Comparison of ENCODE assay signal across 18 cellular contexts in the genomic region with DNA sequence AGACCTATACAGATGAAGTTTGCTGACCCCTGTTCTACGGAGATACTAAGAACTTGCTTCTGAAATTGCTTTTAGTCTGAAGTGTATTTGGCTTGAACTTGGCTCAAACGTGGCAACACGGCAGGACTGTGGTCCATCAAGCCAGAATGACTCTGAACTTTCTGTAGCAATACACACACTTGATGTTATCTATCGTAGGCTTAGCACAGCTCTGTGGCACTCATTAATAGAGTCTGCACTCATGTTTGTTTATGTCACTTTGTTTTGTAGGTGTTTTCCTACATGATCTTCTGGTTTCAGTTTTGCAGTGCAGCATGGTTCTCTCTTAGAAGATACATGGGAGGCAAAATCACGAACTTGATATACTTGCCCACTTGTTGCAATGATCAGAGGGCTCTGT.
A peak's percentile ranks its signal among the peaks of the same experiment; 100 is the strongest.
DNase-seq lines count a peak whose midpoint lies in the region; ATAC-seq, FAIRE-seq and TF ChIP-seq lines count a peak whose summit lies in the region.
"Had no signal": no experiment of that assay in that cellular context is flagged by ENCODE, and none has a peak within 500 bp of the region (broad histone marks: within the 10 kb centered on the region; RNA-seq: fewer than 3 reads in every experiment).

No MANE protein-coding gene starts in this region.

- no peak overlapping the region for H2AFZ ChIP-seq in GM12878 (ENCODE audit: control insufficient read depth, low read depth, low read length)
- H2AFZ ChIP-seq: hepatocyte had no signal

- peak overlapping the region; percentile 25; the same call in 1 of the 2 replicates for H3K4me2 ChIP-seq in GM12878 (ENCODE audit: control insufficient read depth, insufficient read depth)
- H3K4me2 ChIP-seq: hepatocyte had no signal

- POLR2A ChIA-PET in GM12878 (lab: Charles Lee): no interaction called here

- H3K27me3 ChIP-seq in GM12878 (replicated peaks in 1 of 2; ENCODE audit: control insufficient read depth in 2 of 2, insufficient read depth in 2 of 2, low read length in 1 of 2): no peaks in the 10 kb centered on the region; a peak in 1 of 4 replicates
- no peaks in the 10 kb centered on the region for H3K27me3 ChIP-seq in left lung
- H3K27me3 ChIP-seq in vagina: no peaks in the 10 kb centered on the region
- H3K27me3 ChIP-seq: hepatocyte, stomach had no signal

- WGBS in GM12878 (ENCODE audit: insufficient coverage, insufficient replicate concordance, low lambda C conversion rate, missing lambda C conversion rate): 27% methylated on average over 5 of the region's 5 CpGs

- intact Hi-C loops in GM12878 (cut with micrococcal nuclease; ENCODE audit: unreplicated experiment) (no loop called here), left lung (cut with DNase I) (no loop called here), vagina (cut with DNase I) (no loop called here)

- no peak for FAIRE-seq in GM12878 (lab: Jason Lieb, UNC)

- H3K9ac ChIP-seq in GM12878 (ENCODE audit: control insufficient read depth, insufficient read depth, low read length): no peak overlapping the region

- SMC1A ChIA-PET in GM12878 (lab: Charles Lee; ENCODE audit: uncharacterized antibody, unreplicated experiment): no interaction called here

- no peaks in the 10 kb centered on the region; the same call in 2 of the 3 replicates for H3K9me3 ChIP-seq in GM12878 (replicated peaks; ENCODE audit: control insufficient read depth, insufficient read depth, low read length)
- peaks cover 0 to 12% of the 10 kb centered on the region in 2 donors for H3K9me3 ChIP-seq in left lung
- H3K9me3 ChIP-seq in vagina: no peaks in the 10 kb centered on the region
- H3K9me3 ChIP-seq: HAP-1 had no signal

- H3K27ac ChIP-seq in GM12878 (ENCODE audit: control insufficient read depth, insufficient read depth) (no peak overlapping the region), left lung (no peak overlapping the region), vagina (peak overlapping the region; percentile 2)
- H3K27ac ChIP-seq: hepatocyte, stomach had no signal

- TF ChIP-seq POLR2A in GM12878 (IDR thresholded peaks at IDR 0.05; ENCODE audit: low read depth, low read length) (no peak), vagina (IDR thresholded peaks at IDR 0.05) (no peak)

- no peaks in the 10 kb centered on the region for H3K36me3 ChIP-seq in GM12878 (ENCODE audit: control insufficient read depth in 2 of 2, insufficient read depth in 2 of 2, low read length in 1 of 2)
- H3K36me3 ChIP-seq in left lung: no peaks in the 10 kb centered on the region
- no peaks in the 10 kb centered on the region for H3K36me3 ChIP-seq in vagina
- H3K36me3 ChIP-seq: HAP-1, stomach had no signal

- TF ChIP-seq RAD21 in GM12878 (IDR thresholded peaks at IDR 0.05; ENCODE audit: insufficient read depth, low read depth, low read length): no peak

- TF ChIP-seq EP300 in GM12878 (IDR thresholded peaks at IDR 0.05; ENCODE audit: borderline replicate concordance in 1 of 2, control insufficient read depth in 1 of 2, low read depth in 2 of 2, low read length in 2 of 2): no peak

- RAD21 ChIA-PET in GM12878 (lab: Charles Lee; ENCODE audit: unreplicated experiment): no interaction called here

- DNase-seq in M059J (ENCODE audit: low read depth) (peak; percentile 51), GM12878 (ENCODE audit: low read depth, low spot score) (no peak), left lung (no peak), vagina (ENCODE audit: extremely low spot score in 2 of 2) (peak in 1 of 2 donors; percentile 44), SIG-M5 treated with dmso at 0.1 percent for 504 hours (lab: John Stamatoyannopoulos, UW; ENCODE audit: unreplicated experiment) (no peak), NCI-H510A treated with DMSO at 0.1 percent for 48 hours (lab: John Stamatoyannopoulos, UW) (no peak)
- DNase-seq: activated naive CD4-positive, alpha-beta T cell treated with anti-CD3 and anti-CD28 coated beads, Interleukin-2, amount 10 ng/mL, durations not matched to agents 7 days and 5 days; cerebellar nuclear complex; GDM1; NCI-H2081 treated with DMSO at 0.1 percent for 48 hours; stomach had no signal

- CTCF ChIA-PET in GM12878 (lab: Yijun Ruan, JAX): no interaction called here

- TF ChIP-seq CTCF in GM12878 (IDR thresholded peaks at IDR 0.05 in 2 of 3, conservative IDR thresholded peaks at IDR 0.05 in 1 of 3; ENCODE audit: control insufficient read depth in 2 of 3, extremely low read depth in 1 of 3, insufficient read depth in 1 of 3, low read depth in 3 of 3, low read length in 3 of 3) (no peak), left lung (IDR thresholded peaks at IDR 0.05) (no peak), vagina (IDR thresholded peaks at IDR 0.05) (no peak)

- in situ Hi-C loops in GM12878 (cut with MboI): no loop called here

- H3K4me1 ChIP-seq in GM12878 (ENCODE audit: control insufficient read depth, insufficient read depth, low read length): no peaks in the 10 kb centered on the region
- H3K4me1 ChIP-seq in left lung: peaks cover 4 to 5% of the 10 kb centered on the region in 2 donors
- peaks cover 20% of the 10 kb centered on the region for H3K4me1 ChIP-seq in vagina
- H3K4me1 ChIP-seq: HAP-1 had no signal

- ATAC-seq in GM12878 (peak; percentile 42; the same call in 2 of the 3 replicates), left lung (peak; percentile 34), GM21528 (IDR thresholded peaks at IDR 0.05; ENCODE audit: low FRiP score, unreplicated experiment) (no peak)
- ATAC-seq: natural killer cell treated with Interleukin-12 subunit alpha and Interleukin-12 subunit beta and Interleukin-15 and Interleukin-18, amount 100 ng/mL, for 72 hours; SK-N-SH treated with all-trans-retinoic acid at 6 μM for 48 hours; WTC11 had no signal

- no TSS peak for BruUV-seq in GM12878 (replicated peaks; lab: Mats Ljungman, UMichigan)

- no peaks in the 10 kb centered on the region for H3K79me2 ChIP-seq in GM12878 (ENCODE audit: control insufficient read depth, insufficient read depth, low read length)
- H3K79me2 ChIP-seq: hepatocyte had no signal

- no peaks in the 10 kb centered on the region for H4K20me1 ChIP-seq in GM12878 (ENCODE audit: control insufficient read depth, insufficient read depth)

- H3K4me3 ChIP-seq in GM12878: no peak overlapping the region
- H3K4me3 ChIP-seq in left lung: no peak overlapping the region
- no peak overlapping the region for H3K4me3 ChIP-seq in vagina
- H3K4me3 ChIP-seq: HAP-1, hepatocyte, skin epidermis, stomach had no signal

TF ChIP-seq in GM12878, 131 proteins besides CTCF, POLR2A, EP300 and RAD21 (continues in another document):
- TF ChIP-seq, protein P1, sequence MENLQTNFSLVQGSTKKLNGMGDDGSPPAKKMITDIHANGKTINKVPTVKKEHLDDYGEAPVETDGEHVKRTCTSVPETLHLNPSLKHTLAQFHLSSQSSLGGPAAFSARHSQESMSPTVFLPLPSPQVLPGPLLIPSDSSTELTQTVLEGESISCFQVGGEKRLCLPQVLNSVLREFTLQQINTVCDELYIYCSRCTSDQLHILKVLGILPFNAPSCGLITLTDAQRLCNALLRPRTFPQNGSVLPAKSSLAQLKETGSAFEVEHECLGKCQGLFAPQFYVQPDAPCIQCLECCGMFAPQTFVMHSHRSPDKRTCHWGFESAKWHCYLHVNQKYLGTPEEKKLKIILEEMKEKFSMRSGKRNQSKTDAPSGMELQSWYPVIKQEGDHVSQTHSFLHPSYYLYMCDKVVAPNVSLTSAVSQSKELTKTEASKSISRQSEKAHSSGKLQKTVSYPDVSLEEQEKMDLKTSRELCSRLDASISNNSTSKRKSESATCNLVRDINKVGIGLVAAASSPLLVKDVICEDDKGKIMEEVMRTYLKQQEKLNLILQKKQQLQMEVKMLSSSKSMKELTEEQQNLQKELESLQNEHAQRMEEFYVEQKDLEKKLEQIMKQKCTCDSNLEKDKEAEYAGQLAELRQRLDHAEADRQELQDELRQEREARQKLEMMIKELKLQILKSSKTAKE (IDR thresholded peaks at IDR 0.05; ENCODE audit: low read depth, poor library complexity, severe bottlenecking): no peak
- TF ChIP-seq MYC (IDR thresholded peaks at IDR 0.05; ENCODE audit: insufficient read depth, insufficient read length, insufficient replicate concordance, low read length, severe bottlenecking): no peak
- no peak for TF ChIP-seq CHD2 (IDR thresholded peaks at IDR 0.05; ENCODE audit: borderline replicate concordance, low read depth, low read length)
- no peak for TF ChIP-seq SIN3A (IDR thresholded peaks at IDR 0.05; ENCODE audit: low read depth, low read length)
- TF ChIP-seq CBX5 (IDR thresholded peaks at IDR 0.05; ENCODE audit: low read depth): no peak
- TF ChIP-seq, protein P2, sequence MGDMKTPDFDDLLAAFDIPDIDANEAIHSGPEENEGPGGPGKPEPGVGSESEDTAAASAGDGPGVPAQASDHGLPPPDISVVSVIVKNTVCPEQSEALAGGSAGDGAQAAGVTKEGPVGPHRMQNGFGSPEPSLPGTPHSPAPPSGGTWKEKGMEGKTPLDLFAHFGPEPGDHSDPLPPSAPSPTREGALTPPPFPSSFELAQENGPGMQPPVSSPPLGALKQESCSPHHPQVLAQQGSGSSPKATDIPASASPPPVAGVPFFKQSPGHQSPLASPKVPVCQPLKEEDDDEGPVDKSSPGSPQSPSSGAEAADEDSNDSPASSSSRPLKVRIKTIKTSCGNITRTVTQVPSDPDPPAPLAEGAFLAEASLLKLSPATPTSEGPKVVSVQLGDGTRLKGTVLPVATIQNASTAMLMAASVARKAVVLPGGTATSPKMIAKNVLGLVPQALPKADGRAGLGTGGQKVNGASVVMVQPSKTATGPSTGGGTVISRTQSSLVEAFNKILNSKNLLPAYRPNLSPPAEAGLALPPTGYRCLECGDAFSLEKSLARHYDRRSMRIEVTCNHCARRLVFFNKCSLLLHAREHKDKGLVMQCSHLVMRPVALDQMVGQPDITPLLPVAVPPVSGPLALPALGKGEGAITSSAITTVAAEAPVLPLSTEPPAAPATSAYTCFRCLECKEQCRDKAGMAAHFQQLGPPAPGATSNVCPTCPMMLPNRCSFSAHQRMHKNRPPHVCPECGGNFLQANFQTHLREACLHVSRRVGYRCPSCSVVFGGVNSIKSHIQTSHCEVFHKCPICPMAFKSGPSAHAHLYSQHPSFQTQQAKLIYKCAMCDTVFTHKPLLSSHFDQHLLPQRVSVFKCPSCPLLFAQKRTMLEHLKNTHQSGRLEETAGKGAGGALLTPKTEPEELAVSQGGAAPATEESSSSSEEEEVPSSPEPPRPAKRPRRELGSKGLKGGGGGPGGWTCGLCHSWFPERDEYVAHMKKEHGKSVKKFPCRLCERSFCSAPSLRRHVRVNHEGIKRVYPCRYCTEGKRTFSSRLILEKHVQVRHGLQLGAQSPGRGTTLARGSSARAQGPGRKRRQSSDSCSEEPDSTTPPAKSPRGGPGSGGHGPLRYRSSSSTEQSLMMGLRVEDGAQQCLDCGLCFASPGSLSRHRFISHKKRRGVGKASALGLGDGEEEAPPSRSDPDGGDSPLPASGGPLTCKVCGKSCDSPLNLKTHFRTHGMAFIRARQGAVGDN (IDR thresholded peaks at IDR 0.05): no peak
- no peak for TF ChIP-seq NFXL1 (IDR thresholded peaks at IDR 0.05; ENCODE audit: borderline replicate concordance)
- TF ChIP-seq ZNF274 (IDR thresholded peaks at IDR 0.05; ENCODE audit: insufficient read depth, insufficient read length): no peak
- TF ChIP-seq JUND (IDR thresholded peaks at IDR 0.05; ENCODE audit: low read depth, low read length): no peak
- no peak for TF ChIP-seq ZBED1 (IDR thresholded peaks at IDR 0.05; ENCODE audit: borderline replicate concordance)
- no peak for TF ChIP-seq PML (IDR thresholded peaks at IDR 0.05; ENCODE audit: low read length)
